In genomic region chr17:42118126-42118510, GRCh38 we compare ENCODE assay signal across 15 cellular contexts. TPM values are rescaled to one million over a fixed set of nuclear protein-coding genes. Genes with fewer than 3 reads are reported as not detected.
DNase-seq lines count a peak whose midpoint lies in the region; ATAC-seq and TF ChIP-seq lines count a peak whose summit lies in the region.
"Had no signal": no experiment of that assay in that cellular context is flagged by ENCODE, and none has a peak within 500 bp of the region (broad histone marks: within the 10 kb centered on the region; RNA-seq: fewer than 3 reads in every experiment).

No MANE protein-coding gene starts in this region.

- 87 to 99% (median 94%) methylated on average over 4 of the region's 4 CpGs for WGBS in spleen, 5 donors

- no peaks in the 10 kb centered on the region for H3K9me3 ChIP-seq in CD4-positive, alpha-beta T cell (ENCODE audit: control insufficient read depth, low read length)
- H3K9me3 ChIP-seq in spleen: no peaks in the 10 kb centered on the region
- H3K9me3 ChIP-seq: A549 had no signal

- no peaks in the 10 kb centered on the region for H3K27me3 ChIP-seq in CD4-positive, alpha-beta T cell (ENCODE audit: control insufficient read depth, insufficient read depth, low read length)
- no peaks in the 10 kb centered on the region for H3K27me3 ChIP-seq in spleen (replicated peaks in 1 of 7)

- CTCF ChIA-PET in activated CD4-positive, alpha-beta memory T cell treated with anti-CD3 and anti-CD28 coated beads, Interleukin-2, amount 10 ng/mL, durations not matched to agents 7 days and 5 days (lab: Charles Lee): interaction anchor here (0.6 to 4.5 kb wide), 14 partner anchors 10 to 184 kb away, joined by 3 to 32 read pairs (median 4); partner anchors contain the start of genes KCNH4 and NKIRAS2
- CTCF ChIA-PET in activated CD4-positive, alpha-beta memory T cell treated with anti-CD3 and anti-CD28 coated beads for 36 hours (lab: Charles Lee): interaction anchor here (0.7 to 15.6 kb wide), 14 partner anchors 10 to 409 kb away, joined by 3 to 211 read pairs (median 4); partner anchors contain the start of genes CNP, DNAJC7, KCNH4 and NKIRAS2
- CTCF ChIA-PET in CD4-positive, alpha-beta T cell (lab: Charles Lee): no interaction called here

- H3K36me3 Mint-ChIP-seq in activated CD4-positive, alpha-beta memory T cell treated with anti-CD3 and anti-CD28 coated beads, Interleukin-2, amount 10 ng/mL, durations not matched to agents 7 days and 5 days (ENCODE audit: low read depth): peaks cover 20% of the 10 kb centered on the region
- peaks cover 31% of the 10 kb centered on the region for H3K36me3 Mint-ChIP-seq in activated CD4-positive, alpha-beta memory T cell treated with anti-CD3 and anti-CD28 coated beads for 36 hours
- H3K36me3 Mint-ChIP-seq in CD4-positive, alpha-beta T cell (ENCODE audit: low read depth): peaks cover 27% of the 10 kb centered on the region
- peaks cover 29% of the 10 kb centered on the region for H3K36me3 Mint-ChIP-seq in activated T-helper 1 cell treated with anti-CD3 and anti-CD28 coated beads, Interleukin-12 subunit alpha, Interleukin-12 subunit beta, Interleukin-2, Interleukin-4 antibody, amounts not matched to agents 30 ng/mL and 10 ng/mL and 1 ng/mL, durations not matched to agents 14 hours and 24 hours and 36 hours (ENCODE audit: low read depth)

- H3K27ac ChIP-seq in CD4-positive, alpha-beta T cell (ENCODE audit: low read depth, low read length): no peak overlapping the region
- no peak overlapping the region for H3K27ac ChIP-seq in spleen
- H3K27ac ChIP-seq: A549, HL-60 had no signal

- no peaks in the 10 kb centered on the region for H3K9me3 Mint-ChIP-seq in activated CD4-positive, alpha-beta memory T cell treated with anti-CD3 and anti-CD28 coated beads, Interleukin-2, amount 10 ng/mL, durations not matched to agents 7 days and 5 days
- H3K9me3 Mint-ChIP-seq in activated CD4-positive, alpha-beta memory T cell treated with anti-CD3 and anti-CD28 coated beads for 36 hours: no peaks in the 10 kb centered on the region
- no peaks in the 10 kb centered on the region for H3K9me3 Mint-ChIP-seq in CD4-positive, alpha-beta T cell
- no peaks in the 10 kb centered on the region for H3K9me3 Mint-ChIP-seq in activated T-helper 1 cell treated with anti-CD3 and anti-CD28 coated beads, Interleukin-12 subunit alpha, Interleukin-12 subunit beta, Interleukin-2, Interleukin-4 antibody, amounts not matched to agents 30 ng/mL and 10 ng/mL and 1 ng/mL, durations not matched to agents 14 hours and 24 hours and 36 hours
- H3K9me3 Mint-ChIP-seq: CD14-positive monocyte, H9 had no signal

- TF ChIP-seq POLR2A in spleen (IDR thresholded peaks at IDR 0.05): no peak

- DNase-seq in activated CD4-positive, alpha-beta memory T cell treated with anti-CD3 and anti-CD28 coated beads, Interleukin-2, amount 10 ng/mL, durations not matched to agents 7 days and 5 days: no peak
- no peak for DNase-seq in activated CD4-positive, alpha-beta memory T cell treated with anti-CD3 and anti-CD28 coated beads for 36 hours
- DNase-seq in CD4-positive, alpha-beta T cell: no peak
- no peak for DNase-seq in activated T-helper 1 cell treated with anti-CD3 and anti-CD28 coated beads, Interleukin-12 subunit alpha, Interleukin-12 subunit beta, Interleukin-2, Interleukin-4 antibody, amounts not matched to agents 30 ng/mL and 10 ng/mL and 1 ng/mL, durations not matched to agents 14 hours and 24 hours and 36 hours (ENCODE audit: low spot score)
- DNase-seq in spleen (peak; percentile 62), GM13977 (ENCODE audit: low spot score) (no peak)
- DNase-seq: GF-D8, SIG-M5 had no signal

- no peak overlapping the region for H3K4me3 Mint-ChIP-seq in activated CD4-positive, alpha-beta memory T cell treated with anti-CD3 and anti-CD28 coated beads, Interleukin-2, amount 10 ng/mL, durations not matched to agents 7 days and 5 days
- H3K4me3 Mint-ChIP-seq in activated CD4-positive, alpha-beta memory T cell treated with anti-CD3 and anti-CD28 coated beads for 36 hours: no peak overlapping the region
- H3K4me3 Mint-ChIP-seq in CD4-positive, alpha-beta T cell: peak overlapping the region; percentile 68
- peak overlapping the region; percentile 11 for H3K4me3 Mint-ChIP-seq in activated T-helper 1 cell treated with anti-CD3 and anti-CD28 coated beads, Interleukin-12 subunit alpha, Interleukin-12 subunit beta, Interleukin-2, Interleukin-4 antibody, amounts not matched to agents 30 ng/mL and 10 ng/mL and 1 ng/mL, durations not matched to agents 14 hours and 24 hours and 36 hours
- H3K4me3 Mint-ChIP-seq: CD14-positive monocyte had no signal

- peaks cover 0 to 61% (median 14%) of the 10 kb centered on the region in 6 donors for H3K36me3 ChIP-seq in spleen

- peaks cover 16 to 71% (median 49%) of the 10 kb centered on the region in 6 donors for H3K4me1 ChIP-seq in spleen

- no peak overlapping the region for H3K4me3 ChIP-seq in spleen
- H3K4me3 ChIP-seq: A549 had no signal

- in situ Hi-C loops in GM13977 (cut with MboI; ENCODE audit: low pct_unique_long_range_greater_than_20kb, low sequenced_read_pairs, unreplicated experiment): loop anchor here (10.0 to 25.0 kb wide), 2 partner anchors 93 to 381 kb away; partner anchors contain the start of genes HAP1 and NKIRAS2

- H3K4me1 Mint-ChIP-seq in activated CD4-positive, alpha-beta memory T cell treated with anti-CD3 and anti-CD28 coated beads, Interleukin-2, amount 10 ng/mL, durations not matched to agents 7 days and 5 days: peaks cover 57% of the 10 kb centered on the region
- H3K4me1 Mint-ChIP-seq in activated CD4-positive, alpha-beta memory T cell treated with anti-CD3 and anti-CD28 coated beads for 36 hours (ENCODE audit: low read depth): peaks cover 31% of the 10 kb centered on the region
- peaks cover 32% of the 10 kb centered on the region for H3K4me1 Mint-ChIP-seq in CD4-positive, alpha-beta T cell (ENCODE audit: low read depth)
- peaks cover 36% of the 10 kb centered on the region for H3K4me1 Mint-ChIP-seq in activated T-helper 1 cell treated with anti-CD3 and anti-CD28 coated beads, Interleukin-12 subunit alpha, Interleukin-12 subunit beta, Interleukin-2, Interleukin-4 antibody, amounts not matched to agents 30 ng/mL and 10 ng/mL and 1 ng/mL, durations not matched to agents 14 hours and 24 hours and 36 hours (ENCODE audit: low read depth)

- H3K27ac Mint-ChIP-seq in activated CD4-positive, alpha-beta memory T cell treated with anti-CD3 and anti-CD28 coated beads, Interleukin-2, amount 10 ng/mL, durations not matched to agents 7 days and 5 days: peak overlapping the region; percentile 34
- H3K27ac Mint-ChIP-seq in activated CD4-positive, alpha-beta memory T cell treated with anti-CD3 and anti-CD28 coated beads for 36 hours: no peak overlapping the region
- H3K27ac Mint-ChIP-seq in CD4-positive, alpha-beta T cell: no peak overlapping the region
- peak overlapping the region; percentile 53 for H3K27ac Mint-ChIP-seq in activated T-helper 1 cell treated with anti-CD3 and anti-CD28 coated beads, Interleukin-12 subunit alpha, Interleukin-12 subunit beta, Interleukin-2, Interleukin-4 antibody, amounts not matched to agents 30 ng/mL and 10 ng/mL and 1 ng/mL, durations not matched to agents 14 hours and 24 hours and 36 hours
- H3K27ac Mint-ChIP-seq: H9 had no signal

- H3K27me3 Mint-ChIP-seq in activated CD4-positive, alpha-beta memory T cell treated with anti-CD3 and anti-CD28 coated beads, Interleukin-2, amount 10 ng/mL, durations not matched to agents 7 days and 5 days: no peaks in the 10 kb centered on the region
- no peaks in the 10 kb centered on the region for H3K27me3 Mint-ChIP-seq in activated CD4-positive, alpha-beta memory T cell treated with anti-CD3 and anti-CD28 coated beads for 36 hours
- no peaks in the 10 kb centered on the region for H3K27me3 Mint-ChIP-seq in CD4-positive, alpha-beta T cell
- no peaks in the 10 kb centered on the region for H3K27me3 Mint-ChIP-seq in activated T-helper 1 cell treated with anti-CD3 and anti-CD28 coated beads, Interleukin-12 subunit alpha, Interleukin-12 subunit beta, Interleukin-2, Interleukin-4 antibody, amounts not matched to agents 30 ng/mL and 10 ng/mL and 1 ng/mL, durations not matched to agents 14 hours and 24 hours and 36 hours (ENCODE audit: insufficient read depth)

- no peak for ATAC-seq in CD4-positive, alpha-beta T cell (ENCODE audit: poor library complexity)
- ATAC-seq in GM18511 (IDR thresholded peaks at IDR 0.05; ENCODE audit: unreplicated experiment) (no peak), GM19351 (IDR thresholded peaks at IDR 0.05; ENCODE audit: unreplicated experiment) (no peak)

- POLR2A ChIA-PET in activated CD4-positive, alpha-beta memory T cell treated with anti-CD3 and anti-CD28 coated beads, Interleukin-2, amount 10 ng/mL, durations not matched to agents 7 days and 5 days (lab: Charles Lee): interaction anchor here (0.6 to 5.4 kb wide), 7 partner anchors 15 to 152 kb away, joined by 3 to 41 read pairs (median 3); partner anchors contain the start of gene DNAJC7
- POLR2A ChIA-PET in activated CD4-positive, alpha-beta memory T cell treated with anti-CD3 and anti-CD28 coated beads for 36 hours (lab: Charles Lee): interaction anchor here (1.3 kb wide), 1 partner anchor 8 kb away, joined by 3 read pairs; no protein-coding TSS in a partner anchor
- POLR2A ChIA-PET in CD4-positive, alpha-beta T cell (lab: Charles Lee): no interaction called here

- no peak for TF ChIP-seq CTCF in CD4-positive, alpha-beta T cell (IDR thresholded peaks at IDR 0.05)
- no peak for TF ChIP-seq CTCF in spleen (IDR thresholded peaks at IDR 0.05 in 8 of 11, conservative IDR thresholded peaks at IDR 0.05 in 3 of 11)
- no peak for TF ChIP-seq CTCF in GM13977 (IDR thresholded peaks at IDR 0.05; ENCODE audit: extremely low read depth, insufficient read depth, missing control alignments)

- intact Hi-C loops in activated CD4-positive, alpha-beta memory T cell treated with anti-CD3 and anti-CD28 coated beads for 36 hours (cut with micrococcal nuclease): loop anchor here (1.0 kb wide), 1 partner anchor 63 kb away; the partner anchor contains the start of gene KCNH4
- intact Hi-C loops in CD4-positive, alpha-beta T cell (cut with DNase I, micrococcal nuclease): loop anchor here (5.0 kb wide), 1 partner anchor 381 kb away; no protein-coding TSS in a partner anchor
- intact Hi-C loops in activated T-helper 1 cell treated with anti-CD3 and anti-CD28 coated beads, Interleukin-12 subunit alpha, Interleukin-12 subunit beta, Interleukin-2, Interleukin-4 antibody, amounts not matched to agents 30 ng/mL and 10 ng/mL and 1 ng/mL, durations not matched to agents 14 hours and 24 hours and 36 hours (cut with micrococcal nuclease): no loop called here
- intact Hi-C loops in spleen (cut with DNase I; ENCODE audit: low total_unique reads): loop anchor here (5.0 to 10.0 kb wide), 3 partner anchors 67 to 156 kb away; partner anchors contain the start of genes HCRT, KCNH4 and NKIRAS2

RNA-seq across cellular contexts. Expression of gene KAT2A, which starts 3.0 kb away (rescaled TPM):
- 10 to 100 TPM; 25.7 to 26.7 TPM for total RNA-seq in activated CD4-positive, alpha-beta memory T cell treated with anti-CD3 and anti-CD28 coated beads, Interleukin-2, amount 10 ng/mL, durations not matched to agents 7 days and 5 days
- total RNA-seq in activated CD4-positive, alpha-beta memory T cell treated with anti-CD3 and anti-CD28 coated beads for 36 hours: 10 to 100 TPM; 38.6 to 41.0 TPM
- 10 to 100 TPM; 38.5 to 42.4 TPM for total RNA-seq in CD4-positive, alpha-beta T cell
- 70.8 and 76.9 TPM in 2 replicates for total RNA-seq in activated T-helper 1 cell treated with anti-CD3 and anti-CD28 coated beads, Interleukin-12 subunit alpha, Interleukin-12 subunit beta, Interleukin-2, Interleukin-4 antibody, amounts not matched to agents 30 ng/mL and 10 ng/mL and 1 ng/mL, durations not matched to agents 14 hours and 24 hours and 36 hours
- total RNA-seq in spleen: 10 to 100 TPM; 37.8 to 51.5 (median 47.1) TPM
- polyA plus RNA-seq in spleen: 100 to 1,000 TPM; 101 to 168 (median 145) TPM

RNA-seq across cellular contexts. Expression of gene HSPB9, which starts 4.5 kb away (rescaled TPM):
- under 1 TPM in 1 of 2 experiments, not detected in 1; 0.18 TPM for total RNA-seq in activated CD4-positive, alpha-beta memory T cell treated with anti-CD3 and anti-CD28 coated beads, Interleukin-2, amount 10 ng/mL, durations not matched to agents 7 days and 5 days
- not detected for total RNA-seq in activated CD4-positive, alpha-beta memory T cell treated with anti-CD3 and anti-CD28 coated beads for 36 hours
- not detected for total RNA-seq in CD4-positive, alpha-beta T cell
- 0.10 TPM in 1 of 2 replicates, not detected in the other for total RNA-seq in activated T-helper 1 cell treated with anti-CD3 and anti-CD28 coated beads, Interleukin-12 subunit alpha, Interleukin-12 subunit beta, Interleukin-2, Interleukin-4 antibody, amounts not matched to agents 30 ng/mL and 10 ng/mL and 1 ng/mL, durations not matched to agents 14 hours and 24 hours and 36 hours
- under 1 TPM in 1 of 7 donors, not detected in 6; 0.19 TPM for total RNA-seq in spleen
- under 1 TPM; 0.11 to 0.17 (median 0.16) TPM for polyA plus RNA-seq in spleen
- total RNA-seq: RPMI7951 had no signal
- polyA plus RNA-seq: CD14-positive monocyte had no signal

RNA-seq across cellular contexts. Expression of gene DHX58, which starts 5.6 kb away (rescaled TPM):
- total RNA-seq in activated CD4-positive, alpha-beta memory T cell treated with anti-CD3 and anti-CD28 coated beads, Interleukin-2, amount 10 ng/mL, durations not matched to agents 7 days and 5 days: 10 to 100 TPM; 97.0 to 97.3 TPM
- total RNA-seq in activated CD4-positive, alpha-beta memory T cell treated with anti-CD3 and anti-CD28 coated beads for 36 hours: 10 to 100 TPM; 38.1 to 38.4 TPM
- total RNA-seq in CD4-positive, alpha-beta T cell: 10 to 100 TPM; 33.5 to 35.6 TPM
- 26.9 and 28.4 TPM in 2 replicates for total RNA-seq in activated T-helper 1 cell treated with anti-CD3 and anti-CD28 coated beads, Interleukin-12 subunit alpha, Interleukin-12 subunit beta, Interleukin-2, Interleukin-4 antibody, amounts not matched to agents 30 ng/mL and 10 ng/mL and 1 ng/mL, durations not matched to agents 14 hours and 24 hours and 36 hours
- 10 to 100 TPM; 23.0 to 30.9 (median 25.5) TPM for total RNA-seq in spleen
- 10 to 100 TPM; 20.9 to 41.2 (median 38.1) TPM for polyA plus RNA-seq in spleen

RNA-seq across cellular contexts. Expression of gene ZNF385C, which starts 19.8 kb away (rescaled TPM):
- total RNA-seq in activated CD4-positive, alpha-beta memory T cell treated with anti-CD3 and anti-CD28 coated beads, Interleukin-2, amount 10 ng/mL, durations not matched to agents 7 days and 5 days: not detected
- total RNA-seq in activated CD4-positive, alpha-beta memory T cell treated with anti-CD3 and anti-CD28 coated beads for 36 hours: under 1 TPM in 1 of 2 experiments, not detected in 1; 0.10 TPM
- total RNA-seq in CD4-positive, alpha-beta T cell: under 1 TPM in 1 of 2 experiments, not detected in 1; 0.20 TPM
- 0.10 TPM in 1 of 2 replicates, not detected in the other for total RNA-seq in activated T-helper 1 cell treated with anti-CD3 and anti-CD28 coated beads, Interleukin-12 subunit alpha, Interleukin-12 subunit beta, Interleukin-2, Interleukin-4 antibody, amounts not matched to agents 30 ng/mL and 10 ng/mL and 1 ng/mL, durations not matched to agents 14 hours and 24 hours and 36 hours
- under 1 TPM in 5 of 7 donors, not detected in 2; 0.17 to 0.60 (median 0.44) TPM for total RNA-seq in spleen
- under 1 TPM; 0.26 to 0.46 (median 0.38) TPM for polyA plus RNA-seq in spleen
- total RNA-seq: RPMI7951 had no signal

RNA-seq across cellular contexts. Expression of gene RAB5C, which starts 36.7 kb away (rescaled TPM):
- 10 to 100 TPM; 95.8 to 97.3 TPM for total RNA-seq in activated CD4-positive, alpha-beta memory T cell treated with anti-CD3 and anti-CD28 coated beads, Interleukin-2, amount 10 ng/mL, durations not matched to agents 7 days and 5 days
- 10 to 100 TPM; 47.8 to 52.4 TPM for total RNA-seq in activated CD4-positive, alpha-beta memory T cell treated with anti-CD3 and anti-CD28 coated beads for 36 hours
- 10 to 100 TPM; 66.4 to 71.2 TPM for total RNA-seq in CD4-positive, alpha-beta T cell
- 73.3 and 80.0 TPM in 2 replicates for total RNA-seq in activated T-helper 1 cell treated with anti-CD3 and anti-CD28 coated beads, Interleukin-12 subunit alpha, Interleukin-12 subunit beta, Interleukin-2, Interleukin-4 antibody, amounts not matched to agents 30 ng/mL and 10 ng/mL and 1 ng/mL, durations not matched to agents 14 hours and 24 hours and 36 hours
- 100 to 1,000 TPM; 120 to 181 (median 148) TPM for total RNA-seq in spleen
- 100 to 1,000 TPM in 1 of 3 donors, 10 to 100 TPM in 2; 70.0 to 152 (median 89.2) TPM for polyA plus RNA-seq in spleen

Comparison
In these comparisons a context has a peak if more than half of its experiments do, and no peak if none do; other contexts are left out.
1. H3K27ac Mint-ChIP-seq: peak in activated CD4-positive, alpha-beta memory T cell treated with anti-CD3 and anti-CD28 coated beads, Interleukin-2, amount 10 ng/mL, durations not matched to agents 7 days and 5 days (single experiment) and activated T-helper 1 cell treated with anti-CD3 and anti-CD28 coated beads, Interleukin-12 subunit alpha, Interleukin-12 subunit beta, Interleukin-2, Interleukin-4 antibody, amounts not matched to agents 30 ng/mL and 10 ng/mL and 1 ng/mL, durations not matched to agents 14 hours and 24 hours and 36 hours (single experiment); none in activated CD4-positive, alpha-beta memory T cell treated with anti-CD3 and anti-CD28 coated beads for 36 hours (single experiment) and CD4-positive, alpha-beta T cell (single experiment).
2. H3K4me3 Mint-ChIP-seq: peak in CD4-positive, alpha-beta T cell (single experiment) and activated T-helper 1 cell treated with anti-CD3 and anti-CD28 coated beads, Interleukin-12 subunit alpha, Interleukin-12 subunit beta, Interleukin-2, Interleukin-4 antibody, amounts not matched to agents 30 ng/mL and 10 ng/mL and 1 ng/mL, durations not matched to agents 14 hours and 24 hours and 36 hours (single experiment); none in activated CD4-positive, alpha-beta memory T cell treated with anti-CD3 and anti-CD28 coated beads, Interleukin-2, amount 10 ng/mL, durations not matched to agents 7 days and 5 days (single experiment) and activated CD4-positive, alpha-beta memory T cell treated with anti-CD3 and anti-CD28 coated beads for 36 hours (single experiment).